1 cellular context compared by ENCODE assay signal in genomic region chr6:18330548-18331066, GRCh38.
TF ChIP-seq lines count a peak whose summit lies in the region.

No MANE protein-coding gene starts in this region.

TF ChIP-seq in liver, 16 proteins besides CTCF, POLR2A, EP300 and RAD21 (continued from another document):
- no peak for TF ChIP-seq REST (IDR thresholded peaks at IDR 0.05)
